ENCODE assay signal across 30 cellular contexts in the genomic region with DNA sequence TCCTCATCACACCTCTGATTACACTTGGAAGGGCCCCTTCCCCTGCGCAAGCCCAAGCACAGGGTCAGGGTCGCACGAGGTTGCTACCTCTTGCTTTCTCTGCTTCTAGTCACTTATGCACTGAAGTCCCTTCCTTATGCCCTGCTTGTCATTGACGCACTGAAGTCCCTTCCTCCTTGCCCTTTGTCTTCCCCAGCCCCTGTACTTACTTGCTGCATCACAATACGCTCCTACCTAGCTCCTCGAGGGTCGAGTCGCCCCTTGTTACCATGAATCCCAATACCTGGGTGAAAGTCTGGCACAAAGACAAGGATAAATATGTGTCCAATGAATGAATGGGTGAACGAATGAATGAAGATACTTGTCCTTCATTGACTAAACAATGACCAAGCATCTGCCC.
"Had no signal": no experiment of that assay in that cellular context is flagged by ENCODE, and none has a peak within 500 bp of the region (broad histone marks: within the 10 kb centered on the region; RNA-seq: fewer than 3 reads in every experiment).

No MANE protein-coding gene starts in this region.

- H3K4me1 ChIP-seq: pancreas, prostate gland, right atrium auricular region, testis, tibial artery, transverse colon, upper lobe of left lung, vagina had no signal

- H3K27ac ChIP-seq: neutrophil, pancreas, prostate gland, right atrium auricular region, skin epidermis, spleen, suprapubic skin, testis, tibial artery, transverse colon, upper lobe of left lung, vagina had no signal

- H3K27me3 Mint-ChIP-seq: naive thymus-derived CD4-positive, alpha-beta T cell; stimulated activated memory B cell treated with anti-CD40 and anti-IgM and Interleukin-4, amounts not matched to agents 10 μg/mL and 1 μg/mL and 100 μg/mL, for 72 hours; stimulated activated naive CD8-positive, alpha-beta T cell treated with anti-CD3 and anti-CD28 coated beads, Interleukin-15, amount 100 ng/mL, for 72 hours had no signal

- H3K27me3 ChIP-seq: neutrophil, pancreas, right atrium auricular region, spleen, suprapubic skin, testis, tibial artery, transverse colon, upper lobe of left lung, vagina had no signal

- H3K9me3 ChIP-seq: neutrophil, pancreas, prostate gland, right atrium auricular region, spleen, suprapubic skin, testis, tibial artery, transverse colon, upper lobe of left lung, vagina had no signal

- FAIRE-seq: pancreas, urothelium cell line had no signal

- H3K4me3 Mint-ChIP-seq: naive thymus-derived CD4-positive, alpha-beta T cell; natural killer cell; nephron; stimulated activated memory B cell treated with anti-CD40 and anti-IgM and Interleukin-4, amounts not matched to agents 10 μg/mL and 1 μg/mL and 100 μg/mL, for 72 hours; stimulated activated naive CD8-positive, alpha-beta T cell treated with anti-CD3 and anti-CD28 coated beads, Interleukin-15, amount 100 ng/mL, for 72 hours had no signal

- ATAC-seq: naive thymus-derived CD4-positive, alpha-beta T cell; natural killer cell; pancreas; sciatic nerve; stimulated activated memory B cell treated with anti-CD40 and anti-IgM and Interleukin-4, amounts not matched to agents 10 μg/mL and 1 μg/mL and 100 μg/mL, for 72 hours; stimulated activated naive CD8-positive, alpha-beta T cell treated with anti-CD3 and anti-CD28 coated beads, Interleukin-15, amount 100 ng/mL, for 72 hours; stimulated activated naive CD8-positive, alpha-beta T cell treated with anti-CD3 and anti-CD28 coated beads, Interleukin-15, Interleukin-2, amounts not matched to agents 100 U/mL and 50 U/mL, for 24 hours had no signal

- DNase-seq: naive thymus-derived CD4-positive, alpha-beta T cell; natural killer cell; nucleus accumbens; pancreas; retina; spleen; stimulated activated CD4-positive, alpha-beta T cell treated with anti-CD3 and anti-CD28 coated beads, Interleukin-12 subunit alpha, Interleukin-12 subunit beta, amount 100 ng/mL, for 4 hours; stimulated activated CD4-positive, alpha-beta T cell treated with anti-CD3 and anti-CD28 coated beads, Interleukin-1b, Interleukin-23, amount 100 ng/mL, for 48 hours; stimulated activated CD4-positive, alpha-beta T cell treated with anti-CD3 and anti-CD28 coated beads, Interleukin-4, amount 100 ng/mL, for 1 hour; stimulated activated CD4-positive, alpha-beta T cell treated with anti-CD3 and anti-CD28 coated beads, Interleukin-4, amount 100 ng/mL, for 4 hours; stimulated activated CD8-positive, alpha-beta memory T cell treated with anti-CD3 and anti-CD28 coated beads, Interleukin-4, amount 100 ng/mL, for 48 hours; stimulated activated naive CD4-positive, alpha-beta T cell; stimulated activated naive CD8-positive, alpha-beta T cell treated with anti-CD3 and anti-CD28 coated beads, Interleukin-15, amount 100 ng/mL, for 72 hours; stimulated activated naive CD8-positive, alpha-beta T cell treated with anti-CD3 and anti-CD28 coated beads, Interleukin-15, Interleukin-2, amounts not matched to agents 100 U/mL and 50 U/mL, for 24 hours; substantia nigra; testis; tibial artery; transverse colon; upper lobe of left lung had no signal

- H3K36me3 Mint-ChIP-seq: natural killer cell had no signal

- H3K4me3 ChIP-seq: pancreas, prostate gland, right atrium auricular region, skin epidermis, smooth muscle cell, spleen, suprapubic skin, testis, tibial artery, transverse colon, upper lobe of left lung, vagina had no signal

- H3K9me3 Mint-ChIP-seq: naive thymus-derived CD4-positive, alpha-beta T cell; natural killer cell; nephron; stimulated activated memory B cell treated with anti-CD40 and anti-IgM and Interleukin-4, amounts not matched to agents 10 μg/mL and 1 μg/mL and 100 μg/mL, for 72 hours; stimulated activated naive CD8-positive, alpha-beta T cell treated with anti-CD3 and anti-CD28 coated beads, Interleukin-15, amount 100 ng/mL, for 72 hours had no signal

- H3K36me3 ChIP-seq: neutrophil, pancreas, prostate gland, right atrium auricular region, spleen, suprapubic skin, tibial artery, transverse colon, upper lobe of left lung, vagina had no signal

- H3K27ac Mint-ChIP-seq: natural killer cell; nephron; stimulated activated memory B cell treated with anti-CD40 and anti-IgM and Interleukin-4, amounts not matched to agents 10 μg/mL and 1 μg/mL and 100 μg/mL, for 72 hours had no signal

- H3K4me2 ChIP-seq: smooth muscle cell had no signal

- H3K4me1 Mint-ChIP-seq: natural killer cell; nephron; stimulated activated memory B cell treated with anti-CD40 and anti-IgM and Interleukin-4, amounts not matched to agents 10 μg/mL and 1 μg/mL and 100 μg/mL, for 72 hours had no signal
